18 cellular contexts compared by ENCODE assay signal in genomic region chr2:15325296-15325695, GRCh38.
A peak's percentile ranks its signal among the peaks of the same experiment; 100 is the strongest.
DNase-seq lines count a peak whose midpoint lies in the region; ATAC-seq and TF ChIP-seq lines count a peak whose summit lies in the region.
"Had no signal": no experiment of that assay in that cellular context is flagged by ENCODE, and none has a peak within 500 bp of the region (broad histone marks: within the 10 kb centered on the region; RNA-seq: fewer than 3 reads in every experiment).

No MANE protein-coding gene starts in this region.

- H3K27ac ChIP-seq in DND-41 (ENCODE audit: low read length), result no peak overlapping the region
- H3K27ac ChIP-seq in left lung, result no peak overlapping the region
- no peak overlapping the region for H3K27ac ChIP-seq in spleen
- H3K27ac ChIP-seq in CD8-positive, alpha-beta T cell (ENCODE audit: low read depth, low read length), result no peak overlapping the region
- H3K27ac ChIP-seq: C4-2B had no signal

- no peak overlapping the region for H3K4me3 ChIP-seq in DND-41 (ENCODE audit: low read depth in 1 of 2, low read length in 2 of 2)
- no peak overlapping the region for H3K4me3 ChIP-seq in left lung
- H3K4me3 ChIP-seq in spleen, result no peak overlapping the region
- no peak overlapping the region for H3K4me3 ChIP-seq in CD8-positive, alpha-beta T cell (ENCODE audit: low read depth, low read length)
- H3K4me3 ChIP-seq: GM23338 had no signal

- intact Hi-C loops in left lung (cut with DNase I), result no loop called here
- intact Hi-C loops in spleen (cut with DNase I; ENCODE audit: low total_unique reads), result no loop called here
- intact Hi-C loops in CD8-positive, alpha-beta T cell (cut with DNase I, micrococcal nuclease), result no loop called here

- CTCF ChIA-PET in CD8-positive, alpha-beta T cell (lab: Charles Lee), result no interaction called here

- H3K4me1 Mint-ChIP-seq in CD8-positive, alpha-beta T cell (ENCODE audit: low read depth), result no peaks in the 10 kb centered on the region
- H3K4me1 Mint-ChIP-seq: GM23338 had no signal

- H3K9me3 ChIP-seq in DND-41 (ENCODE audit: insufficient read depth, low read length, severe bottlenecking), result no peaks in the 10 kb centered on the region
- H3K9me3 ChIP-seq in left lung, result peaks cover 0 to 8% of the 10 kb centered on the region in 2 donors
- peaks cover 0 to 22% (median 18%) of the 10 kb centered on the region in 8 donors for H3K9me3 ChIP-seq in spleen
- no peaks in the 10 kb centered on the region for H3K9me3 ChIP-seq in CD8-positive, alpha-beta T cell (ENCODE audit: low read length)
- H3K9me3 ChIP-seq: BE2C had no signal

- POLR2A ChIA-PET in CD8-positive, alpha-beta T cell (lab: Charles Lee), result no interaction called here

- H3K4me3 Mint-ChIP-seq in CD8-positive, alpha-beta T cell, result no peak overlapping the region
- H3K4me3 Mint-ChIP-seq: CD4-positive, alpha-beta T cell; GM23338; HFFc6 had no signal

- no peaks in the 10 kb centered on the region for H4K20me1 ChIP-seq in DND-41 (ENCODE audit: insufficient read depth, low read length)

- no peak for TF ChIP-seq POLR2A in spleen (IDR thresholded peaks at IDR 0.05)

- H3K9ac ChIP-seq in DND-41 (ENCODE audit: low read depth, low read length), result no peak overlapping the region

- H3K36me3 ChIP-seq in DND-41 (ENCODE audit: insufficient read depth, low read length), result peaks cover 20% of the 10 kb centered on the region; the same call in 1 of the 2 replicates
- peaks cover 0 to 37% of the 10 kb centered on the region in 2 donors for H3K36me3 ChIP-seq in left lung
- peaks cover 0 to 94% (median 37%) of the 10 kb centered on the region in 6 donors for H3K36me3 ChIP-seq in spleen
- peaks cover 30% of the 10 kb centered on the region for H3K36me3 ChIP-seq in CD8-positive, alpha-beta T cell (ENCODE audit: insufficient read depth, low read length)

- H3K36me3 Mint-ChIP-seq in CD8-positive, alpha-beta T cell, result peaks cover 66% of the 10 kb centered on the region

- no peak overlapping the region for H3K4me2 ChIP-seq in DND-41 (ENCODE audit: insufficient read depth, low read length)
- H3K4me2 ChIP-seq: GM23338 had no signal

- H3K27me3 Mint-ChIP-seq in CD8-positive, alpha-beta T cell (ENCODE audit: low read depth), result no peaks in the 10 kb centered on the region
- H3K27me3 Mint-ChIP-seq: CD4-positive, alpha-beta T cell had no signal

- no peak for DNase-seq in DND-41
- DNase-seq in left lung, result no peak
- no peak for DNase-seq in spleen
- no peak for DNase-seq in NCI-H1048 (lab: John Stamatoyannopoulos, UW)
- no peak for DNase-seq in CD8-positive, alpha-beta T cell
- DNase-seq: ACHN; BE2C; CD4-positive, alpha-beta T cell; DMS79 treated with DMSO at 0.1 percent for 48 hours; EL; H7; HFFc6; IMR-90; KBM-7 had no signal

- WGBS in spleen, 5 donors, result 74 to 97% (median 85%) methylated on average over 1 of the region's 1 CpG

- no peak for TF ChIP-seq CTCF in DND-41 (IDR thresholded peaks at IDR 0.05; ENCODE audit: borderline replicate concordance, extremely low read depth, low read length, poor library complexity, severe bottlenecking)
- no peak for TF ChIP-seq CTCF in left lung (IDR thresholded peaks at IDR 0.05)
- no peak for TF ChIP-seq CTCF in spleen (IDR thresholded peaks at IDR 0.05 in 8 of 11, conservative IDR thresholded peaks at IDR 0.05 in 3 of 11)
- no peak for TF ChIP-seq CTCF in CD8-positive, alpha-beta T cell (IDR thresholded peaks at IDR 0.05)

- no peaks in the 10 kb centered on the region for H3K27me3 ChIP-seq in DND-41 (ENCODE audit: insufficient read depth, low read length, poor library complexity)
- no peaks in the 10 kb centered on the region for H3K27me3 ChIP-seq in left lung
- no peaks in the 10 kb centered on the region for H3K27me3 ChIP-seq in spleen (replicated peaks in 1 of 7)
- no peaks in the 10 kb centered on the region for H3K27me3 ChIP-seq in CD8-positive, alpha-beta T cell (ENCODE audit: insufficient read depth, low read length)
- H3K27me3 ChIP-seq: BE2C had no signal

- no peaks in the 10 kb centered on the region for H3K79me2 ChIP-seq in DND-41 (ENCODE audit: insufficient read depth, low read length)

- peaks cover 2% of the 10 kb centered on the region for H3K9me3 Mint-ChIP-seq in CD8-positive, alpha-beta T cell
- H3K9me3 Mint-ChIP-seq: CD4-positive, alpha-beta T cell had no signal

- H2AFZ ChIP-seq in DND-41 (ENCODE audit: low read depth, low read length), result no peak overlapping the region
- H2AFZ ChIP-seq: GM23338 had no signal

- no peak overlapping the region for H3K27ac Mint-ChIP-seq in CD8-positive, alpha-beta T cell
- H3K27ac Mint-ChIP-seq: CD4-positive, alpha-beta T cell; GM23338; HFFc6 had no signal

- H3K4me1 ChIP-seq in DND-41 (ENCODE audit: insufficient read depth, low read length) (peaks cover 5% of the 10 kb centered on the region), left lung (no peaks in the 10 kb centered on the region), spleen (no peaks in the 10 kb centered on the region)
- no peaks in the 10 kb centered on the region for H3K4me1 ChIP-seq in CD8-positive, alpha-beta T cell (ENCODE audit: insufficient read depth, low read length)
- H3K4me1 ChIP-seq: BE2C had no signal

- ATAC-seq in DND-41 (ENCODE audit: insufficient read depth, low read depth) (peak; percentile 65; the same call in 2 of the 3 replicates), GM18511 (IDR thresholded peaks at IDR 0.05; ENCODE audit: unreplicated experiment) (peak; percentile 45), left lung (peak; percentile 27)
- ATAC-seq in CD8-positive, alpha-beta T cell, result no peak
- ATAC-seq: GM23338, HCT116 had no signal
